9 cellular contexts compared by ENCODE assay signal in the genomic region with DNA sequence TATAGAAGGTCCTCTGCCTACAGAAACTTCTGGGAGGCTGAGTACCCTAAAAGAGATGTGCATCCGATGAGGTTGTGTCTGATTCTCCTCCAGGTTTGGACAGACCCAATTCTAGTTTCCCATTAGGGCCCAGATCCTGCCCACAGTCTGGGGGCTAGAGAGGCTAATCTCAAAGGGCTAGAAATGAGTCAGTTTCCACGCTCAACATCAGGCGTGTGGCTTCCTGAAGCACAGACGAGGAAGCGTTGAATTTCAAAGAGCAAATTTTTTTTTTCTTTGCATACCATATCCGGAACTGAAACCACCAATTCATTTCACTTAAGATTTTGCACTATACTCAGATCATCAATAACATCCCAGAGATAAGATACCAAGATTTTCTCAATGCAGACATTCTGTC.
DNase-seq lines count a peak whose midpoint lies in the region; ATAC-seq and TF ChIP-seq lines count a peak whose summit lies in the region.
"Had no signal": no experiment of that assay in that cellular context is flagged by ENCODE, and none has a peak within 500 bp of the region (broad histone marks: within the 10 kb centered on the region; RNA-seq: fewer than 3 reads in every experiment).

No MANE protein-coding gene starts in this region.

- H3K9me3 Mint-ChIP-seq in stimulated activated effector memory CD8-positive, alpha-beta T cell treated with anti-CD3 and anti-CD28 coated beads, Interleukin-12 subunit alpha, Interleukin-12 subunit beta, amount 100 ng/mL, for 72 hours, result no peaks in the 10 kb centered on the region

- TF ChIP-seq CTCF in brain microvascular endothelial cell (IDR thresholded peaks at IDR 0.05; ENCODE audit: low read depth, low read length, missing control alignments), result no peak

- H3K36me3 Mint-ChIP-seq in stimulated activated effector memory CD8-positive, alpha-beta T cell treated with anti-CD3 and anti-CD28 coated beads, Interleukin-12 subunit alpha, Interleukin-12 subunit beta, amount 100 ng/mL, for 72 hours, result peaks cover 13% of the 10 kb centered on the region

- peak; percentile 45 for DNase-seq in T follicular helper cell (ENCODE audit: low read depth)
- peak; percentile 39 for DNase-seq in brain microvascular endothelial cell
- DNase-seq in stimulated activated effector memory CD8-positive, alpha-beta T cell treated with anti-CD3 and anti-CD28 coated beads, Interleukin-12 subunit alpha, Interleukin-12 subunit beta, amount 100 ng/mL, for 72 hours (ENCODE audit: low spot score in 2 of 2), result peak; percentile 18 to 81
- no peak for DNase-seq in HCEC 1CT
- DNase-seq in dedifferentiated amniotic fluid mesenchymal stem cell (ENCODE audit: extremely low spot score), result no peak
- no peak for DNase-seq in epidermal melanocyte (ENCODE audit: insufficient read length, low spot score)

- no peaks in the 10 kb centered on the region for H3K27me3 ChIP-seq in brain microvascular endothelial cell (replicated peaks)

- peak overlapping the region; percentile 64 for H3K4me3 Mint-ChIP-seq in stimulated activated effector memory CD8-positive, alpha-beta T cell treated with anti-CD3 and anti-CD28 coated beads, Interleukin-12 subunit alpha, Interleukin-12 subunit beta, amount 100 ng/mL, for 72 hours

- H3K27ac ChIP-seq in brain microvascular endothelial cell, result no peak overlapping the region
- H3K27ac ChIP-seq: HL-60 had no signal

- in situ Hi-C loops in brain microvascular endothelial cell (cut with HindIII; ENCODE audit: low pct_ligation_motif_present, low sequenced_read_pairs), result no loop called here

- no peak overlapping the region for H3K4me3 ChIP-seq in brain microvascular endothelial cell (ENCODE audit: low read depth, low read length)

- ATAC-seq in GM18519 (IDR thresholded peaks at IDR 0.05; ENCODE audit: low FRiP score, unreplicated experiment) (peak; percentile 81), HG02885 (IDR thresholded peaks at IDR 0.05; ENCODE audit: poor library complexity, unreplicated experiment) (peak; percentile 92)
- peak; percentile 74 for ATAC-seq in stimulated activated effector memory CD8-positive, alpha-beta T cell treated with anti-CD3 and anti-CD28 coated beads, Interleukin-12 subunit alpha, Interleukin-12 subunit beta, amount 100 ng/mL, for 72 hours

- H3K27ac Mint-ChIP-seq in stimulated activated effector memory CD8-positive, alpha-beta T cell treated with anti-CD3 and anti-CD28 coated beads, Interleukin-12 subunit alpha, Interleukin-12 subunit beta, amount 100 ng/mL, for 72 hours, result peak overlapping the region; percentile 86

- H3K4me1 Mint-ChIP-seq in stimulated activated effector memory CD8-positive, alpha-beta T cell treated with anti-CD3 and anti-CD28 coated beads, Interleukin-12 subunit alpha, Interleukin-12 subunit beta, amount 100 ng/mL, for 72 hours, result peaks cover 67% of the 10 kb centered on the region

- H3K36me3 ChIP-seq in brain microvascular endothelial cell (replicated peaks), result no peaks in the 10 kb centered on the region

Comparison
In these comparisons a context has a peak if more than half of its experiments do, and no peak if none do; other contexts are left out.
1. DNase-seq: peak in T follicular helper cell (single experiment), brain microvascular endothelial cell (single experiment) and stimulated activated effector memory CD8-positive, alpha-beta T cell treated with anti-CD3 and anti-CD28 coated beads, Interleukin-12 subunit alpha, Interleukin-12 subunit beta, amount 100 ng/mL, for 72 hours (2 of 2); none in HCEC 1CT (single experiment), dedifferentiated amniotic fluid mesenchymal stem cell (single experiment) and epidermal melanocyte (single experiment).
2. Peak in every context shown above with its lines, with median percentiles within 50 percentile points of each other: ATAC-seq.